Comparison of ENCODE assay signal across 1 cellular context in the genomic region with DNA sequence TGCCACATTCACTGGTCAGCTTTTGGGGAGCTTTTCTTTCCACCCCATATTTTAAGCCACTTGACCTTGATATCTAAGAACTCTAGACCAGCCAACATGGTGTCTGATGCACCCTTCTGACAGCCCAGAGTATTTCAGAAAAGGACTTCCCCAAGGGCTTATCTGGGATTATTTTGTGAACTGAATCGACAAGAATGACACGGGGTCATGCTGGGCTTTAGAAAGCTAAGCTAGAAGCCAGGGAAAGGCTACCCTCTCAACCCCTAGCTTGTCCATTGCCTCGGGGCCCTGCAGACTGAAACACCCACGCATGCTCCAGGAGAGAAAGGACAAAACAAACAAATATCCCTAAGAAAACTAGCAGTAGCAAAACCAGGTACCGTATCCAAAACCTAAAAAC.
TF ChIP-seq lines count a peak whose summit lies in the region.

No MANE protein-coding gene starts in this region.

TF ChIP-seq in GM12878, 131 proteins besides CTCF, POLR2A, EP300 and RAD21 (continued from another document):
- TF ChIP-seq ASH2L (IDR thresholded peaks at IDR 0.05; ENCODE audit: borderline replicate concordance, low read depth) (no peak), SREBF1 (IDR thresholded peaks at IDR 0.05; ENCODE audit: low read length) (no peak)
